ENCODE assay signal across 20 cellular contexts in the genomic region with DNA sequence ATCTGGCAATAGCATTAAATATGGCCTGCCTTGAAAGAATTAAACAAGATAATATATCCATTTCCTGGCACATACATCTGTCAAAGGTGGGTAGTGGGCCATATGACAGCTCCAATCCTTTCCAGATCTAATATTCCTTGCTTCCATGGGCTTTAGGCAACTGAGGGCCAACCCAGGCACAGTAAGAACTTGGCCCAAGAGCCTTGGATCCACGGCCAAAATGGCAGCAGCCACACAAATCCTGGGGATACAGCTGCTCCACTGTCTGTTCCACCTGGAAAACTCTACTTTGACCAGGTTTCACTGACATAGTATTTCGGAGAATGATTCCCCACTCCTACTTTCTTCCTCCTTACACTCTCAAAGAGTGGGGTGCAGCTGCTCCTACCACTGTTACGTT. TPM values are rescaled to one million over a fixed set of nuclear protein-coding genes. Genes with fewer than 3 reads are reported as not detected.
"Had no signal": no experiment of that assay in that cellular context is flagged by ENCODE, and none has a peak within 500 bp of the region (broad histone marks: within the 10 kb centered on the region; RNA-seq: fewer than 3 reads in every experiment).

No MANE protein-coding gene starts in this region.

- H3K9me3 Mint-ChIP-seq: central memory CD8-positive, alpha-beta T cell; mesothelial cell of epicardium; neural crest cell; T-cell had no signal

- H3K4me3 ChIP-seq: esophagus squamous epithelium, tibial artery had no signal

- H3K4me1 ChIP-seq: esophagus squamous epithelium, tibial artery had no signal

- H3K4me1 Mint-ChIP-seq: neural crest cell had no signal

- H3K27me3 ChIP-seq: brain microvascular endothelial cell, esophagus squamous epithelium, tibial artery had no signal

- H3K36me3 ChIP-seq: brain microvascular endothelial cell, esophagus squamous epithelium, tibial artery had no signal

- H3K27ac ChIP-seq: brain microvascular endothelial cell, esophagus squamous epithelium, tibial artery had no signal

- H3K36me3 Mint-ChIP-seq: mesothelial cell of epicardium had no signal

- FAIRE-seq: endothelial cell of umbilical vein had no signal

- H3K27me3 Mint-ChIP-seq: activated CD8-positive, alpha-beta memory T cell treated with anti-CD3 and anti-CD28 coated beads, Interleukin-2, amount 10 ng/mL, durations not matched to agents 7 days and 5 days; central memory CD8-positive, alpha-beta T cell; T-cell had no signal

- H3K4me3 Mint-ChIP-seq: activated CD8-positive, alpha-beta memory T cell treated with anti-CD3 and anti-CD28 coated beads, Interleukin-2, amount 10 ng/mL, durations not matched to agents 7 days and 5 days; central memory CD8-positive, alpha-beta T cell; mesothelial cell of epicardium; neural crest cell; T-cell had no signal

- H3K9me3 ChIP-seq: esophagus squamous epithelium, tibial artery had no signal

- DNase-seq: activated CD8-positive, alpha-beta memory T cell treated with anti-CD3 and anti-CD28 coated beads, Interleukin-2, amount 10 ng/mL, durations not matched to agents 7 days and 5 days; activated naive CD4-positive, alpha-beta T cell treated with anti-CD3 and anti-CD28 coated beads, Interleukin-2, amount 50 U/mL, for 16 hours; activated T-cell treated with anti-CD3 and anti-CD28 coated beads, Interleukin-2, amount 50 U/mL, for 1 hour; brain microvascular endothelial cell; effector CD8-positive, alpha-beta T cell; esophagus squamous epithelium; hippocampal formation; stimulated activated CD4-positive, alpha-beta T cell treated with anti-CD3 and anti-CD28 coated beads, Interleukin-4, amount 100 ng/mL, for 1 hour; stimulated activated naive CD4-positive, alpha-beta T cell; T-cell; T-helper 9 cell; tibial artery had no signal

- H3K27ac Mint-ChIP-seq: activated CD8-positive, alpha-beta memory T cell treated with anti-CD3 and anti-CD28 coated beads, Interleukin-2, amount 10 ng/mL, durations not matched to agents 7 days and 5 days; mesothelial cell of epicardium had no signal

RNA-seq across cellular contexts. Expression of a gene that starts 13.3 kb away (rescaled TPM):
- total RNA-seq: endothelial cell of umbilical vein, fibroblast of villous mesenchyme, glomerular endothelial cell, lower leg skin, neural crest cell, osteocyte had no signal
- polyA plus RNA-seq: endothelial cell of umbilical vein had no signal
